15 cellular contexts compared by ENCODE assay signal in the genomic region with DNA sequence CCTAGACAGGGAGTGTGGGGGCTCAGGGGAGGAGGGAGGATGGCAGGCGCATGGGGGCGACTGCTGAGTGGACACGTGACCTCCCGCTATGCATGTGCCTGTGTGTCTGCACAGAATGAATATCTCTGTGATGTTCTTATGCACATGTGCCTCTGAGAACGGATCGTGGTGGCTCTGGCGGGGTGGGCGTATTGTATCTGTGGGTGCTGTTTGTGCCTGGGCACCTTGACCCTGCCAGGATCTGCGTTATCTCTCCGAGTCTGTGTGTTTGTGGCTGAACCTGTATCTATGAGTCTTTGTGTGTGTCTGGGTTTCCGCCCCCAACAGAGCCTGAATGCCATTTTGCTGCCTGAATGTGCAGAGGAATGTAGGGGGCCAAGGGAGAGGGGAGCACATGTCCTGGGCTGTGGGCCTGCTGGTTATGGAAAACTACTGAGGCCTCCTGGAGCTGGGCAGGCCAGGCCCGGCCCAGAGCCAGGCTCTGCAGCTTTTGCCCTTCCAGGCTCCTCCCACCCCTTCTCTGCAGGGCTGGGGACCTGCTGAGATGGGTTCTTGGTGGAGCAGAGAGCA.
DNase-seq lines count a peak whose midpoint lies in the region; ATAC-seq and TF ChIP-seq lines count a peak whose summit lies in the region.
"Had no signal": no experiment of that assay in that cellular context is flagged by ENCODE, and none has a peak within 500 bp of the region (broad histone marks: within the 10 kb centered on the region; RNA-seq: fewer than 3 reads in every experiment).

No MANE protein-coding gene starts in this region.

- peaks cover 21% of the 10 kb centered on the region for H3K4me1 Mint-ChIP-seq in CD8-positive, alpha-beta T cell (ENCODE audit: low read depth)
- H3K4me1 Mint-ChIP-seq in activated CD4-positive, alpha-beta T cell treated with anti-CD3 and anti-CD28 coated beads for 36 hours = peaks cover 14% of the 10 kb centered on the region

- no peak overlapping the region for H3K9ac ChIP-seq in PC-3 (ENCODE audit: low read length)

- no peak overlapping the region for H3K27ac ChIP-seq in CD8-positive, alpha-beta T cell (ENCODE audit: low read depth, low read length)
- H3K27ac ChIP-seq in WERI-Rb-1 (peak overlapping the region; percentile 88), PC-3 (ENCODE audit: low read length) (no peak overlapping the region)
- H3K27ac ChIP-seq: cardiac muscle cell had no signal

- no peaks in the 10 kb centered on the region for H3K9me3 Mint-ChIP-seq in CD8-positive, alpha-beta T cell
- no peaks in the 10 kb centered on the region for H3K9me3 Mint-ChIP-seq in activated CD4-positive, alpha-beta T cell treated with anti-CD3 and anti-CD28 coated beads for 36 hours (ENCODE audit: low read depth)

- no peak overlapping the region for H3K4me2 ChIP-seq in PC-3 (ENCODE audit: low read length)

- no peak overlapping the region for H2AFZ ChIP-seq in PC-3 (ENCODE audit: low read length)

- peaks cover 15% of the 10 kb centered on the region for H3K4me1 ChIP-seq in CD8-positive, alpha-beta T cell (ENCODE audit: insufficient read depth, low read length)
- no peaks in the 10 kb centered on the region for H3K4me1 ChIP-seq in PC-3 (ENCODE audit: insufficient read depth, low read length)

- POLR2A ChIA-PET in CD8-positive, alpha-beta T cell (lab: Charles Lee) = no interaction called here
- POLR2A ChIA-PET in PC-3 (lab: Charles Lee; ENCODE audit: unreplicated experiment) = no interaction called here
- POLR2A ChIA-PET in activated CD4-positive, alpha-beta T cell treated with anti-CD3 and anti-CD28 coated beads for 36 hours (lab: Charles Lee) = no interaction called here

- BruUV-seq in PC-3 (replicated peaks; lab: Mats Ljungman, UMichigan) = no TSS peak

- no peak overlapping the region for H3K4me3 ChIP-seq in CD8-positive, alpha-beta T cell (ENCODE audit: low read depth, low read length)
- H3K4me3 ChIP-seq in WERI-Rb-1 (ENCODE audit: low read depth, low read length) = no peak overlapping the region
- no peak overlapping the region for H3K4me3 ChIP-seq in PC-3 (ENCODE audit: low read length)
- H3K4me3 ChIP-seq: cardiac muscle cell had no signal

- no peaks in the 10 kb centered on the region for H3K36me3 Mint-ChIP-seq in CD8-positive, alpha-beta T cell
- H3K36me3 Mint-ChIP-seq in activated CD4-positive, alpha-beta T cell treated with anti-CD3 and anti-CD28 coated beads for 36 hours (ENCODE audit: low read depth) = no peaks in the 10 kb centered on the region

- no peaks in the 10 kb centered on the region for H3K27me3 ChIP-seq in CD8-positive, alpha-beta T cell (ENCODE audit: insufficient read depth, low read length)
- H3K27me3 ChIP-seq in WERI-Rb-1 (ENCODE audit: insufficient read depth, low read depth, severe bottlenecking) = no peaks in the 10 kb centered on the region
- H3K27me3 ChIP-seq in PC-3 (ENCODE audit: low read length) = no peaks in the 10 kb centered on the region
- H3K27me3 ChIP-seq: cardiac muscle cell had no signal

- no peaks in the 10 kb centered on the region for H3K27me3 Mint-ChIP-seq in CD8-positive, alpha-beta T cell (ENCODE audit: low read depth)
- H3K27me3 Mint-ChIP-seq in activated CD4-positive, alpha-beta T cell treated with anti-CD3 and anti-CD28 coated beads for 36 hours = peaks cover 3% of the 10 kb centered on the region

- H4K20me1 ChIP-seq in PC-3 (ENCODE audit: low read length) = no peaks in the 10 kb centered on the region

- no peaks in the 10 kb centered on the region for H3F3A ChIP-seq in PC-3 (ENCODE audit: low read length, unreplicated experiment)

- intact Hi-C loops in CD8-positive, alpha-beta T cell (cut with DNase I, micrococcal nuclease) = no loop called here
- intact Hi-C loops in PC-3 (cut with micrococcal nuclease) = loop anchor here (10.0 kb wide), 1 partner anchor 95 kb away; no protein-coding TSS in a partner anchor
- intact Hi-C loops in activated CD4-positive, alpha-beta T cell treated with anti-CD3 and anti-CD28 coated beads for 36 hours (cut with DNase I, micrococcal nuclease) = no loop called here

- TF ChIP-seq CTCF in CD8-positive, alpha-beta T cell (IDR thresholded peaks at IDR 0.05) = no peak
- no peak for TF ChIP-seq CTCF in WERI-Rb-1 (IDR thresholded peaks at IDR 0.05; ENCODE audit: low read depth, low read length)
- TF ChIP-seq CTCF in PC-3 (conservative IDR thresholded peaks at IDR 0.05; ENCODE audit: low read depth, low read length) = no peak

- H3K27ac Mint-ChIP-seq in CD8-positive, alpha-beta T cell = no peak overlapping the region
- no peak overlapping the region for H3K27ac Mint-ChIP-seq in activated CD4-positive, alpha-beta T cell treated with anti-CD3 and anti-CD28 coated beads for 36 hours

- peak overlapping the region; percentile 26 for H3K4me3 Mint-ChIP-seq in CD8-positive, alpha-beta T cell
- H3K4me3 Mint-ChIP-seq in activated CD4-positive, alpha-beta T cell treated with anti-CD3 and anti-CD28 coated beads for 36 hours = no peak overlapping the region

- ATAC-seq in CD8-positive, alpha-beta T cell = no peak
- no peak for ATAC-seq in PC-3
- no peak for ATAC-seq in activated CD4-positive, alpha-beta T cell treated with anti-CD3 and anti-CD28 coated beads for 36 hours
- no peak for ATAC-seq in GM18511 (IDR thresholded peaks at IDR 0.05; ENCODE audit: unreplicated experiment)
- ATAC-seq: Panc1 had no signal

- CTCF ChIA-PET in CD8-positive, alpha-beta T cell (lab: Charles Lee) = interaction anchor here (20.3 kb wide), 1 partner anchor 150 kb away, joined by 784 read pairs; no protein-coding TSS in a partner anchor
- CTCF ChIA-PET in PC-3 (lab: Charles Lee) = no interaction called here
- CTCF ChIA-PET in activated CD4-positive, alpha-beta T cell treated with anti-CD3 and anti-CD28 coated beads for 36 hours (lab: Charles Lee) = interaction anchor here (1.0 to 11.4 kb wide), 3 partner anchors 146 to 156 kb away, joined by 3 to 427 read pairs (median 92); no protein-coding TSS in a partner anchor

- no peaks in the 10 kb centered on the region for H3K36me3 ChIP-seq in CD8-positive, alpha-beta T cell (ENCODE audit: insufficient read depth, low read length)
- no peaks in the 10 kb centered on the region for H3K36me3 ChIP-seq in WERI-Rb-1
- H3K36me3 ChIP-seq in PC-3 (ENCODE audit: low read depth, low read length) = no peaks in the 10 kb centered on the region
- H3K36me3 ChIP-seq: cardiac muscle cell had no signal

- DNase-seq in CD8-positive, alpha-beta T cell = no peak
- DNase-seq in WERI-Rb-1 (peak; percentile 35), iPS-NIHi7 (ENCODE audit: extremely low spot score) (peak; percentile 62), putamen (ENCODE audit: low spot score) (peak; percentile 34), PC-3 (no peak)
- no peak for DNase-seq in activated effector memory CD4-positive, alpha-beta T cell treated with Interleukin-2 at 50 U/mL for 16 hours
- no peak for DNase-seq in activated CD4-positive, alpha-beta T cell treated with anti-CD3 and anti-CD28 coated beads for 36 hours
- DNase-seq: activated CD4-positive, alpha-beta T cell treated with anti-CD3 and anti-CD28 coated beads, Interleukin-2, amount 50 U/mL, for 1 hour; HCEC 1CT; NCI-H2227 treated with DMSO at 0.1 percent for 48 hours; stimulated activated CD4-positive, alpha-beta T cell treated with anti-CD3 and anti-CD28 coated beads, Interleukin-4, amount 100 ng/mL, for 4 hours; stimulated activated naive CD4-positive, alpha-beta T cell had no signal

- no peaks in the 10 kb centered on the region for H3K9me3 ChIP-seq in CD8-positive, alpha-beta T cell (ENCODE audit: low read length)
- H3K9me3 ChIP-seq in WERI-Rb-1 (ENCODE audit: severe bottlenecking) (no peaks in the 10 kb centered on the region), PC-3 (ENCODE audit: low read length) (no peaks in the 10 kb centered on the region)

- no peaks in the 10 kb centered on the region for H3K9me2 ChIP-seq in PC-3 (replicated peaks; ENCODE audit: low read length)

- H3K79me2 ChIP-seq in PC-3 (ENCODE audit: low read length) = no peaks in the 10 kb centered on the region

Comparison
In these comparisons a context has a peak if more than half of its experiments do, and no peak if none do; other contexts are left out.
1. DNase-seq: peak in WERI-Rb-1 (single experiment), iPS-NIHi7 (single experiment) and putamen (single experiment); none in CD8-positive, alpha-beta T cell (0 of 7), activated effector memory CD4-positive, alpha-beta T cell treated with Interleukin-2 at 50 U/mL for 16 hours (single experiment), PC-3 (single experiment) and activated CD4-positive, alpha-beta T cell treated with anti-CD3 and anti-CD28 coated beads for 36 hours (single experiment).